15 cellular contexts compared by ENCODE assay signal in the genomic region with DNA sequence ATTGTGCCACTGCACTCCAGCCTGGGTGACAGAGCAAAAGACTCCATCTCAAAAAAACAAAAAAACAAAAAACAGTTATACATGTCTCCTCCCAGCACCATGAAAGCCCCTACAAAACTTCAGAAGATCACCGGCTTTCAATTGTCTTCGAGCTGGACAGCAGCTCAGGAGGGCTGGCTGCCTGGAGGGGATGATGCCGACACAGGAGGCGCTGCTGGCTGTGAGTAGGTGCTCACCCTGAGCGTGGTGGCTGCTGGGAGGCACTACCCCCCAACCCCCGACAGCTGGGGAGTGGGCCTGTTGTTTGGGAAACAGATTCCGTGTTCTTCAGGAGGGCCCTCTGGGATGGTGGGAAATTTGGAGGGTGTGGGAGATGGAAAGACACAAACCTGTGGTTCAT. TPM values are rescaled to one million over a fixed set of nuclear protein-coding genes. Genes with fewer than 3 reads are reported as not detected.
A peak's percentile ranks its signal among the peaks of the same experiment; 100 is the strongest.
DNase-seq lines count a peak whose midpoint lies in the region; ATAC-seq and TF ChIP-seq lines count a peak whose summit lies in the region.
"Had no signal": no experiment of that assay in that cellular context is flagged by ENCODE, and none has a peak within 500 bp of the region (broad histone marks: within the 10 kb centered on the region; RNA-seq: fewer than 3 reads in every experiment).

No MANE protein-coding gene starts in this region.

- H3K27ac Mint-ChIP-seq in endodermal cell: no peak overlapping the region
- no peak overlapping the region for H3K27ac Mint-ChIP-seq in activated CD8-positive, alpha-beta T cell treated with anti-CD3 and anti-CD28 coated beads, Interleukin-2, amount 10 ng/mL, durations not matched to agents 7 days and 5 days
- no peak overlapping the region for H3K27ac Mint-ChIP-seq in neural progenitor cell
- H3K27ac Mint-ChIP-seq: HFFc6 had no signal

- H3K27me3 ChIP-seq in SK-N-SH (ENCODE audit: insufficient read depth) (peaks cover 16% of the 10 kb centered on the region; the same call in 1 of the 2 replicates), endodermal cell (ENCODE audit: control insufficient read depth, insufficient read depth, low read length, poor library complexity, severe bottlenecking) (peaks cover 2% of the 10 kb centered on the region), neural progenitor cell (peaks cover 47% of the 10 kb centered on the region)

- H3K36me3 ChIP-seq in SK-N-SH (replicated peaks in 1 of 2; ENCODE audit: control insufficient read depth in 1 of 2, insufficient read depth in 2 of 2, low read length in 1 of 2) (no peaks in the 10 kb centered on the region), HEK293 (ENCODE audit: control insufficient read depth in 2 of 2, insufficient read depth in 1 of 2, low read length in 2 of 2) (no peaks in the 10 kb centered on the region), endodermal cell (ENCODE audit: control insufficient read depth, insufficient read depth, low read length) (no peaks in the 10 kb centered on the region), neural progenitor cell (no peaks in the 10 kb centered on the region)
- H3K36me3 ChIP-seq: HAP-1 had no signal

- no peak for TF ChIP-seq RAD21 in SK-N-SH (IDR thresholded peaks at IDR 0.05; ENCODE audit: low read length)

- H3F3A ChIP-seq in SK-N-SH (replicated peaks; ENCODE audit: insufficient read depth) (peaks cover 3% of the 10 kb centered on the region), neural progenitor cell (ENCODE audit: low read depth) (no peaks in the 10 kb centered on the region)

- H2AFZ ChIP-seq in SK-N-SH (ENCODE audit: low read depth): no peak overlapping the region
- H2AFZ ChIP-seq in neural progenitor cell (replicated peaks): no peak overlapping the region

- TF ChIP-seq CTCF in SK-N-SH (IDR thresholded peaks at IDR 0.05) (no peak), HEK293 (tag by site-specific recombination; IDR thresholded peaks at IDR 0.05) (no peak), RWPE1 (conservative IDR thresholded peaks at IDR 0.05; ENCODE audit: low read depth) (no peak), endodermal cell (conservative IDR thresholded peaks at IDR 0.05) (peak; percentile 19), neural progenitor cell (IDR thresholded peaks at IDR 0.05) (no peak)

- 52% methylated on average over 7 of the region's 7 CpGs for WGBS in SK-N-SH (ENCODE audit: low lambda C conversion rate)
- whole genome bisulfite sequencing in endodermal cell (ENCODE audit: insufficient coverage in 1 of 2, insufficient read length in 1 of 2), 2 experiments: 88 to 91% methylated on average over 4 to 7 of the region's 7 CpGs

- H3K4me3 Mint-ChIP-seq in endodermal cell: no peak overlapping the region
- H3K4me3 Mint-ChIP-seq in activated CD8-positive, alpha-beta T cell treated with anti-CD3 and anti-CD28 coated beads, Interleukin-2, amount 10 ng/mL, durations not matched to agents 7 days and 5 days: no peak overlapping the region
- no peak overlapping the region for H3K4me3 Mint-ChIP-seq in neural progenitor cell
- H3K4me3 Mint-ChIP-seq: CD14-positive monocyte; CD8-positive, alpha-beta T cell; HFFc6 had no signal

- H3K4me3 ChIP-seq in SK-N-SH (ENCODE audit: low read depth in 2 of 2, low read length in 1 of 2) (no peak overlapping the region), HEK293 (ENCODE audit: low read depth, low read length) (no peak overlapping the region), endodermal cell (ENCODE audit: low read length) (no peak overlapping the region), neural progenitor cell (no peak overlapping the region)
- H3K4me3 ChIP-seq: HAP-1 had no signal

- H3K4me2 ChIP-seq in SK-N-SH (no peak overlapping the region), neural progenitor cell (no peak overlapping the region)

- H4K20me1 ChIP-seq in SK-N-SH (ENCODE audit: insufficient read depth) (no peaks in the 10 kb centered on the region), neural progenitor cell (ENCODE audit: low read depth) (no peaks in the 10 kb centered on the region)

- peaks cover 51% of the 10 kb centered on the region for H3K9me3 Mint-ChIP-seq in endodermal cell
- H3K9me3 Mint-ChIP-seq in activated CD8-positive, alpha-beta T cell treated with anti-CD3 and anti-CD28 coated beads, Interleukin-2, amount 10 ng/mL, durations not matched to agents 7 days and 5 days (ENCODE audit: insufficient read depth): no peaks in the 10 kb centered on the region
- no peaks in the 10 kb centered on the region for H3K9me3 Mint-ChIP-seq in neural progenitor cell
- H3K9me3 Mint-ChIP-seq: CD8-positive, alpha-beta T cell; HFFc6 had no signal

- peaks cover 3% of the 10 kb centered on the region; the same call in 1 of the 2 replicates for H3K79me2 ChIP-seq in SK-N-SH (ENCODE audit: insufficient read depth)
- H3K79me2 ChIP-seq in neural progenitor cell (ENCODE audit: low read depth): no peaks in the 10 kb centered on the region

- H3K9ac ChIP-seq in SK-N-SH (no peak overlapping the region), endodermal cell (ENCODE audit: extremely low read depth, low read length, poor library complexity, severe bottlenecking) (no peak overlapping the region), neural progenitor cell (no peak overlapping the region)

- no peak for TF ChIP-seq EP300 in SK-N-SH (IDR thresholded peaks at IDR 0.05; ENCODE audit: borderline replicate concordance in 1 of 2, low read depth in 1 of 2, low read length in 1 of 2)

- H3K4me1 ChIP-seq in SK-N-SH (ENCODE audit: control insufficient read depth in 1 of 2, insufficient read depth in 2 of 2, low read depth in 1 of 2, low read length in 1 of 2) (peaks cover 9 to 12% of the 10 kb centered on the region in 2 experiments; a peak in 3 of 4 replicates), HEK293 (ENCODE audit: control insufficient read depth, insufficient read depth, low read length) (no peaks in the 10 kb centered on the region; the same call in 1 of the 2 replicates), endodermal cell (ENCODE audit: control insufficient read depth, insufficient read depth, low read length) (no peaks in the 10 kb centered on the region), neural progenitor cell (no peaks in the 10 kb centered on the region)

- DNase-seq in SK-N-SH: no peak
- no peak for DNase-seq in RWPE1 (ENCODE audit: low spot score)
- no peak for DNase-seq in endodermal cell
- DNase-seq in activated CD8-positive, alpha-beta T cell treated with anti-CD3 and anti-CD28 coated beads, Interleukin-2, amount 10 ng/mL, durations not matched to agents 7 days and 5 days: no peak
- DNase-seq in neural progenitor cell (ENCODE audit: low spot score): no peak
- DNase-seq in stimulated activated naive CD8-positive, alpha-beta T cell treated with anti-CD3 and anti-CD28 coated beads, Interleukin-15, Interleukin-2, amounts not matched to agents 100 U/mL and 50 U/mL, for 24 hours: no peak
- DNase-seq: CD8-positive, alpha-beta T cell; COR-L47; GOT3; HFFc6 had no signal

- H3K27me3 Mint-ChIP-seq in endodermal cell (ENCODE audit: insufficient read depth) (peaks cover 58% of the 10 kb centered on the region), neural progenitor cell (ENCODE audit: insufficient read depth, low read depth) (peaks cover 10% of the 10 kb centered on the region)
- H3K27me3 Mint-ChIP-seq in activated CD8-positive, alpha-beta T cell treated with anti-CD3 and anti-CD28 coated beads, Interleukin-2, amount 10 ng/mL, durations not matched to agents 7 days and 5 days (ENCODE audit: low read depth): no peaks in the 10 kb centered on the region

- no peaks in the 10 kb centered on the region for H3K9me2 ChIP-seq in SK-N-SH

- POLR2A ChIA-PET in SK-N-SH (lab: Yijun Ruan, JAX) (no interaction called here), HEK293 (lab: Yijun Ruan, JAX) (interaction anchor here (0.7 to 0.8 kb wide), 2 partner anchors 12 to 48 kb away, joined by 3 read pairs; a partner anchor contains a TSS), RWPE1 (lab: Yijun Ruan, JAX; ENCODE audit: low non-redundant PET) (no interaction called here)
- POLR2A ChIA-PET in activated CD8-positive, alpha-beta T cell treated with anti-CD3 and anti-CD28 coated beads, Interleukin-2, amount 10 ng/mL, durations not matched to agents 7 days and 5 days (lab: Charles Lee): no interaction called here

- CTCF ChIA-PET in SK-N-SH (lab: Yijun Ruan, JAX): interaction anchor here (1.5 kb wide), 1 partner anchor 37 kb away, joined by 8 read pairs; no protein-coding TSS in a partner anchor
- CTCF ChIA-PET in HEK293 (lab: Yijun Ruan, JAX): interaction anchor here (0.6 to 1.1 kb wide), 3 partner anchors 8 to 308 kb away, joined by 3 read pairs; no protein-coding TSS in a partner anchor
- CTCF ChIA-PET in RWPE1 (lab: Yijun Ruan, JAX): interaction anchor here (0.7 to 1.4 kb wide), 2 partner anchors 37 to 58 kb away, joined by 3 to 4 read pairs; no protein-coding TSS in a partner anchor
- CTCF ChIA-PET in activated CD8-positive, alpha-beta T cell treated with anti-CD3 and anti-CD28 coated beads, Interleukin-2, amount 10 ng/mL, durations not matched to agents 7 days and 5 days (lab: Charles Lee): interaction anchor here (1.4 to 2.3 kb wide), 2 partner anchors 30 to 37 kb away, joined by 3 to 7 read pairs; no protein-coding TSS in a partner anchor

- H3K27ac ChIP-seq in SK-N-SH (ENCODE audit: low read depth in 2 of 2, low read length in 1 of 2) (no peak overlapping the region), HEK293 (ENCODE audit: extremely low read depth, low read depth, low read length) (no peak overlapping the region), RWPE1 (peak overlapping the region; percentile 77), endodermal cell (ENCODE audit: low read depth, low read length) (no peak overlapping the region), neural progenitor cell (no peak overlapping the region)
- H3K27ac ChIP-seq: 22Rv1 had no signal

- H3K9me3 ChIP-seq in SK-N-SH (no peaks in the 10 kb centered on the region), HEK293 (ENCODE audit: control insufficient read depth, insufficient read depth, low read depth, low read length) (no peaks in the 10 kb centered on the region), endodermal cell (ENCODE audit: control insufficient read depth, low read length) (no peaks in the 10 kb centered on the region), neural progenitor cell (ENCODE audit: low read depth) (no peaks in the 10 kb centered on the region)
- H3K9me3 ChIP-seq: HAP-1 had no signal

- H3K4me1 Mint-ChIP-seq in endodermal cell: peaks cover 12% of the 10 kb centered on the region
- peaks cover 43% of the 10 kb centered on the region for H3K4me1 Mint-ChIP-seq in activated CD8-positive, alpha-beta T cell treated with anti-CD3 and anti-CD28 coated beads, Interleukin-2, amount 10 ng/mL, durations not matched to agents 7 days and 5 days (ENCODE audit: low read depth)
- H3K4me1 Mint-ChIP-seq in neural progenitor cell: peaks cover 35% of the 10 kb centered on the region

- no peak for ATAC-seq in SK-N-SH treated with all-trans-retinoic acid at 6 μM for 48 hours
- ATAC-seq in activated CD8-positive, alpha-beta T cell treated with anti-CD3 and anti-CD28 coated beads, Interleukin-2, amount 10 ng/mL, durations not matched to agents 7 days and 5 days: no peak
- ATAC-seq in stimulated activated naive CD8-positive, alpha-beta T cell treated with anti-CD3 and anti-CD28 coated beads, Interleukin-15, Interleukin-2, amounts not matched to agents 100 U/mL and 50 U/mL, for 24 hours: no peak
- ATAC-seq: CD8-positive, alpha-beta T cell had no signal

- H3K36me3 Mint-ChIP-seq in endodermal cell (ENCODE audit: low read depth) (no peaks in the 10 kb centered on the region), neural progenitor cell (no peaks in the 10 kb centered on the region)
- no peaks in the 10 kb centered on the region for H3K36me3 Mint-ChIP-seq in activated CD8-positive, alpha-beta T cell treated with anti-CD3 and anti-CD28 coated beads, Interleukin-2, amount 10 ng/mL, durations not matched to agents 7 days and 5 days (ENCODE audit: low read depth)
- H3K36me3 Mint-ChIP-seq: CD8-positive, alpha-beta T cell had no signal

RNA-seq across cellular contexts. Expression of a gene that starts 6.9 kb away (rescaled TPM):
- polyA plus RNA-seq in SK-N-SH (2012; rRNA removed): 7.7 and 9.6 TPM in 2 replicates
- polyA plus RNA-seq in SK-N-SH (2012; cell fraction: cytosol; rRNA removed): 7.3 and 8.9 TPM in 2 replicates
- 8.2 and 9.4 TPM in 2 replicates for polyA plus RNA-seq in SK-N-SH (2012; cell fraction: nucleus; rRNA removed)
- total RNA-seq in endodermal cell: 1 to 10 TPM; 2.8 to 3.8 TPM
- polyA plus RNA-seq in endodermal cell (2013, experiment 1 of 2): 1.9 TPM
- 1.9 TPM for polyA plus RNA-seq in endodermal cell (2013, experiment 2 of 2)
- 10 to 100 TPM; 38.2 to 39.0 TPM for total RNA-seq in activated CD8-positive, alpha-beta T cell treated with anti-CD3 and anti-CD28 coated beads, Interleukin-2, amount 10 ng/mL, durations not matched to agents 7 days and 5 days
- 0.12 TPM in 1 of 2 replicates, not detected in the other for total RNA-seq in neural progenitor cell (ENCODE audit: low replicate concordance)

RNA-seq across cellular contexts. Expression of a gene that starts 48.5 kb away (rescaled TPM):
- polyA plus RNA-seq in SK-N-SH (2012; rRNA removed): 49.8 and 61.4 TPM in 2 replicates
- 53.5 and 61.9 TPM in 2 replicates for polyA plus RNA-seq in SK-N-SH (2012; cell fraction: cytosol; rRNA removed)
- polyA plus RNA-seq in SK-N-SH (2012; cell fraction: nucleus; rRNA removed): 31.3 and 34.0 TPM in 2 replicates
- total RNA-seq in endodermal cell (10 to 100 TPM; 53.7 to 58.7 TPM), neural progenitor cell (ENCODE audit: low replicate concordance) (26.2 and 47.7 TPM in 2 replicates)
- polyA plus RNA-seq in endodermal cell (2013, experiment 1 of 2): 27.9 TPM
- polyA plus RNA-seq in endodermal cell (2013, experiment 2 of 2): 30.2 TPM
- total RNA-seq in activated CD8-positive, alpha-beta T cell treated with anti-CD3 and anti-CD28 coated beads, Interleukin-2, amount 10 ng/mL, durations not matched to agents 7 days and 5 days: 10 to 100 TPM; 43.4 to 47.6 TPM

RNA-seq across cellular contexts. Expression of a gene that starts 54.6 kb away (rescaled TPM):
- polyA plus RNA-seq in SK-N-SH (2012; rRNA removed): 1.2 and 2.0 TPM in 2 replicates
- polyA plus RNA-seq in SK-N-SH (2012; cell fraction: cytosol; rRNA removed): 1.3 and 2.5 TPM in 2 replicates
- 0.21 and 0.39 TPM in 2 replicates for polyA plus RNA-seq in SK-N-SH (2012; cell fraction: nucleus; rRNA removed)
- total RNA-seq in endodermal cell (not detected), neural progenitor cell (ENCODE audit: low replicate concordance) (4.4 and 5.1 TPM in 2 replicates)
- polyA plus RNA-seq in endodermal cell (2013, experiment 1 of 2): 10.5 TPM
- polyA plus RNA-seq in endodermal cell (2013, experiment 2 of 2): 11.6 TPM
- 10 to 100 TPM; 31.6 to 32.7 TPM for total RNA-seq in activated CD8-positive, alpha-beta T cell treated with anti-CD3 and anti-CD28 coated beads, Interleukin-2, amount 10 ng/mL, durations not matched to agents 7 days and 5 days

Comparison
In these comparisons a context has a peak if more than half of its experiments do, and no peak if none do; other contexts are left out.
1. RNA of a gene that starts 6.9 kb away (total RNA-seq): 38.2 to 39.0 TPM in activated CD8-positive, alpha-beta T cell treated with anti-CD3 and anti-CD28 coated beads, Interleukin-2, amount 10 ng/mL, durations not matched to agents 7 days and 5 days; 2.8 to 3.8 TPM in endodermal cell and 0.12 TPM in neural progenitor cell; every median in the first group is over 4 times any median in the second.